Comparison of ENCODE assay signal across 33 cellular contexts in genomic region chr12:122349078-122349477, GRCh38.
"Had no signal": no experiment of that assay in that cellular context is flagged by ENCODE, and none has a peak within 500 bp of the region (broad histone marks: within the 10 kb centered on the region; RNA-seq: fewer than 3 reads in every experiment).

No MANE protein-coding gene starts in this region.

- H3K27me3 Mint-ChIP-seq: activated CD4-positive, alpha-beta memory T cell treated with anti-CD3 and anti-CD28 coated beads for 36 hours; activated naive CD8-positive, alpha-beta T cell treated with anti-CD3 and anti-CD28 coated beads for 36 hours; natural killer cell treated with Interleukin-12 subunit alpha and Interleukin-12 subunit beta and Interleukin-15 and Interleukin-18, amount 100 ng/mL, for 72 hours; T-cell had no signal

- FAIRE-seq: urothelium cell line had no signal

- H3K9me3 ChIP-seq: adrenal gland, body of pancreas, left lung, neutrophil, ovary, testis, transverse colon had no signal

- H3K27ac ChIP-seq: adrenal gland, body of pancreas, left lung, neutrophil, ovary, testis had no signal

- H3K4me3 ChIP-seq: adrenal gland, body of pancreas, coronary artery, dorsolateral prefrontal cortex, left lung, lung, ovary, testis, transverse colon had no signal

- DNase-seq: activated CD4-positive, alpha-beta memory T cell treated with anti-CD3 and anti-CD28 coated beads for 36 hours; activated CD4-positive, alpha-beta T cell treated with anti-CD3 and anti-CD28 coated beads for 4 hours; activated CD8-positive, alpha-beta memory T cell treated with anti-CD3 and anti-CD28 coated beads, Interleukin-2, amount 50 U/mL, for 4 hours; activated effector memory CD4-positive, alpha-beta T cell treated with anti-CD3 and anti-CD28 coated beads, Interleukin-2, amount 50 U/mL, for 16 hours; activated naive CD4-positive, alpha-beta T cell treated with anti-CD3 and anti-CD28 coated beads for 36 hours; activated naive CD8-positive, alpha-beta T cell treated with anti-CD3 and anti-CD28 coated beads for 36 hours; activated T-cell treated with anti-CD3 and anti-CD28 coated beads, Interleukin-2, amount 50 U/mL, for 1 hour; adrenal gland; aorta; body of pancreas; cerebellar nuclear complex; dorsolateral prefrontal cortex; effector memory CD4-positive, alpha-beta T cell; head of caudate nucleus; hippocampal formation; immature natural killer cell; left lung; mesendoderm; ovary; right cardiac atrium; stimulated activated CD4-positive, alpha-beta T cell treated with anti-CD3 and anti-CD28 coated beads, Interleukin-12 subunit alpha, Interleukin-12 subunit beta, amount 100 ng/mL, for 4 hours; stimulated activated CD4-positive, alpha-beta T cell treated with anti-CD3 and anti-CD28 coated beads, Interleukin-4, amount 100 ng/mL, for 1 hour; stimulated activated naive CD8-positive, alpha-beta T cell treated with anti-CD3 and anti-CD28 coated beads, Interleukin-15, Interleukin-2, amounts not matched to agents 100 U/mL and 50 U/mL, for 24 hours; T-cell; testis; transverse colon had no signal

- ATAC-seq: body of pancreas; left lung; natural killer cell treated with Interleukin-12 subunit alpha and Interleukin-12 subunit beta and Interleukin-15 and Interleukin-18, amount 100 ng/mL, for 72 hours; right cardiac atrium; stimulated activated naive CD8-positive, alpha-beta T cell treated with anti-CD3 and anti-CD28 coated beads, Interleukin-15, Interleukin-2, amounts not matched to agents 100 U/mL and 50 U/mL, for 24 hours; T-cell had no signal

- H3K36me3 ChIP-seq: ovary had no signal

- H3K4me3 Mint-ChIP-seq: activated CD4-positive, alpha-beta memory T cell treated with anti-CD3 and anti-CD28 coated beads for 36 hours; activated naive CD4-positive, alpha-beta T cell treated with anti-CD3 and anti-CD28 coated beads for 36 hours; activated naive CD8-positive, alpha-beta T cell treated with anti-CD3 and anti-CD28 coated beads for 36 hours; activated T-helper 1 cell treated with anti-CD3 and anti-CD28 coated beads, Interleukin-12 subunit alpha, Interleukin-12 subunit beta, Interleukin-2, Interleukin-4 antibody, amounts not matched to agents 30 ng/mL and 10 ng/mL and 1 ng/mL, durations not matched to agents 14 hours and 24 hours and 36 hours; immature natural killer cell; natural killer cell treated with Interleukin-12 subunit alpha and Interleukin-12 subunit beta and Interleukin-15 and Interleukin-18, amount 100 ng/mL, for 72 hours; T-cell; T-helper 2 cell treated with Interferon-gamma antibody and Interleukin-4, amounts not matched to agents 5 μg/mL and 100 μg/mL, for 36 hours had no signal

- H3K27me3 ChIP-seq: adrenal gland, body of pancreas, dorsolateral prefrontal cortex, left lung, neutrophil, ovary, testis, transverse colon had no signal

- H3K27ac Mint-ChIP-seq: activated CD4-positive, alpha-beta memory T cell treated with anti-CD3 and anti-CD28 coated beads for 36 hours; activated naive CD4-positive, alpha-beta T cell treated with anti-CD3 and anti-CD28 coated beads for 36 hours; activated naive CD8-positive, alpha-beta T cell treated with anti-CD3 and anti-CD28 coated beads for 36 hours; natural killer cell treated with Interleukin-12 subunit alpha and Interleukin-12 subunit beta and Interleukin-15 and Interleukin-18, amount 100 ng/mL, for 72 hours; T-cell; T-helper 2 cell treated with Interferon-gamma antibody and Interleukin-4, amounts not matched to agents 5 μg/mL and 100 μg/mL, for 36 hours had no signal

- H3K9me3 Mint-ChIP-seq: activated CD4-positive, alpha-beta memory T cell treated with anti-CD3 and anti-CD28 coated beads for 36 hours; activated naive CD4-positive, alpha-beta T cell treated with anti-CD3 and anti-CD28 coated beads for 36 hours; activated naive CD8-positive, alpha-beta T cell treated with anti-CD3 and anti-CD28 coated beads for 36 hours; activated T-helper 1 cell treated with anti-CD3 and anti-CD28 coated beads, Interleukin-12 subunit alpha, Interleukin-12 subunit beta, Interleukin-2, Interleukin-4 antibody, amounts not matched to agents 30 ng/mL and 10 ng/mL and 1 ng/mL, durations not matched to agents 14 hours and 24 hours and 36 hours; immature natural killer cell; natural killer cell treated with Interleukin-12 subunit alpha and Interleukin-12 subunit beta and Interleukin-15 and Interleukin-18, amount 100 ng/mL, for 72 hours; T-cell; T-helper 2 cell treated with Interferon-gamma antibody and Interleukin-4, amounts not matched to agents 5 μg/mL and 100 μg/mL, for 36 hours had no signal

- H3K4me1 ChIP-seq: adrenal gland, body of pancreas, left lung, testis had no signal
